In the genomic region with DNA sequence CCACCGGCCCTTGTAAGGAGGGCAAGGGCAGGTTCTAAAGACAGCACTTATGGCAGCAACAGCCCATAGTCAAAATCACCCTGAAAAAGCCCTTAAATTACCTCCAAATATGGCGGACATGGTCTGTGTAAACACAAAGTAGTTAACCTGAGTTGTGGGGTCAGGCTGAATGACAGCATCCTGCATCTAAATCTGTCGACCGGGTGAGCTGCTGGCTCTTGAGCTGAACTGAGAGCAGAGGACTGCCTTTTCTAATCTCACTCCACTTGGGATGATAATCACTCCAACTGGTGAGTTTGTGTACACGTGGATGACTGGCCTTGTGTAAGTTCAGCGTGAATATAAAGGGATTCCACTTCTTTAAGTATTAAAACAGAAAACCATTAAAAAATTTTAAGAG, we compare ENCODE assay signal across 1 cellular context.
TF ChIP-seq lines count a peak whose summit lies in the region.

No MANE protein-coding gene starts in this region.

TF ChIP-seq in HepG2, 621 proteins besides CTCF, POLR2A, EP300 and RAD21 (continued from another document):
- TF ChIP-seq, protein P1, sequence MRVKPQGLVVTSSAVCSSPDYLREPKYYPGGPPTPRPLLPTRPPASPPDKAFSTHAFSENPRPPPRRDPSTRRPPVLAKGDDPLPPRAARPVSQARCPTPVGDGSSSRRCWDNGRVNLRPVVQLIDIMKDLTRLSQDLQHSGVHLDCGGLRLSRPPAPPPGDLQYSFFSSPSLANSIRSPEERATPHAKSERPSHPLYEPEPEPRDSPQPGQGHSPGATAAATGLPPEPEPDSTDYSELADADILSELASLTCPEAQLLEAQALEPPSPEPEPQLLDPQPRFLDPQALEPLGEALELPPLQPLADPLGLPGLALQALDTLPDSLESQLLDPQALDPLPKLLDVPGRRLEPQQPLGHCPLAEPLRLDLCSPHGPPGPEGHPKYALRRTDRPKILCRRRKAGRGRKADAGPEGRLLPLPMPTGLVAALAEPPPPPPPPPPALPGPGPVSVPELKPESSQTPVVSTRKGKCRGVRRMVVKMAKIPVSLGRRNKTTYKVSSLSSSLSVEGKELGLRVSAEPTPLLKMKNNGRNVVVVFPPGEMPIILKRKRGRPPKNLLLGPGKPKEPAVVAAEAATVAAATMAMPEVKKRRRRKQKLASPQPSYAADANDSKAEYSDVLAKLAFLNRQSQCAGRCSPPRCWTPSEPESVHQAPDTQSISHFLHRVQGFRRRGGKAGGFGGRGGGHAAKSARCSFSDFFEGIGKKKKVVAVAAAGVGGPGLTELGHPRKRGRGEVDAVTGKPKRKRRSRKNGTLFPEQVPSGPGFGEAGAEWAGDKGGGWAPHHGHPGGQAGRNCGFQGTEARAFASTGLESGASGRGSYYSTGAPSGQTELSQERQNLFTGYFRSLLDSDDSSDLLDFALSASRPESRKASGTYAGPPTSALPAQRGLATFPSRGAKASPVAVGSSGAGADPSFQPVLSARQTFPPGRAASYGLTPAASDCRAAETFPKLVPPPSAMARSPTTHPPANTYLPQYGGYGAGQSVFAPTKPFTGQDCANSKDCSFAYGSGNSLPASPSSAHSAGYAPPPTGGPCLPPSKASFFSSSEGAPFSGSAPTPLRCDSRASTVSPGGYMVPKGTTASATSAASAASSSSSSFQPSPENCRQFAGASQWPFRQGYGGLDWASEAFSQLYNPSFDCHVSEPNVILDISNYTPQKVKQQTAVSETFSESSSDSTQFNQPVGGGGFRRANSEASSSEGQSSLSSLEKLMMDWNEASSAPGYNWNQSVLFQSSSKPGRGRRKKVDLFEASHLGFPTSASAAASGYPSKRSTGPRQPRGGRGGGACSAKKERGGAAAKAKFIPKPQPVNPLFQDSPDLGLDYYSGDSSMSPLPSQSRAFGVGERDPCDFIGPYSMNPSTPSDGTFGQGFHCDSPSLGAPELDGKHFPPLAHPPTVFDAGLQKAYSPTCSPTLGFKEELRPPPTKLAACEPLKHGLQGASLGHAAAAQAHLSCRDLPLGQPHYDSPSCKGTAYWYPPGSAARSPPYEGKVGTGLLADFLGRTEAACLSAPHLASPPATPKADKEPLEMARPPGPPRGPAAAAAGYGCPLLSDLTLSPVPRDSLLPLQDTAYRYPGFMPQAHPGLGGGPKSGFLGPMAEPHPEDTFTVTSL (CRISPR knock-in tag; IDR thresholded peaks at IDR 0.05; ENCODE audit: borderline replicate concordance) = no peak
- TF ChIP-seq EEA1 (CRISPR knock-in tag; IDR thresholded peaks at IDR 0.05; ENCODE audit: borderline replicate concordance) (no peak), MAF1 (CRISPR knock-in tag; IDR thresholded peaks at IDR 0.05; ENCODE audit: borderline replicate concordance) (no peak)
